21 cellular contexts compared by ENCODE assay signal in the genomic region with DNA sequence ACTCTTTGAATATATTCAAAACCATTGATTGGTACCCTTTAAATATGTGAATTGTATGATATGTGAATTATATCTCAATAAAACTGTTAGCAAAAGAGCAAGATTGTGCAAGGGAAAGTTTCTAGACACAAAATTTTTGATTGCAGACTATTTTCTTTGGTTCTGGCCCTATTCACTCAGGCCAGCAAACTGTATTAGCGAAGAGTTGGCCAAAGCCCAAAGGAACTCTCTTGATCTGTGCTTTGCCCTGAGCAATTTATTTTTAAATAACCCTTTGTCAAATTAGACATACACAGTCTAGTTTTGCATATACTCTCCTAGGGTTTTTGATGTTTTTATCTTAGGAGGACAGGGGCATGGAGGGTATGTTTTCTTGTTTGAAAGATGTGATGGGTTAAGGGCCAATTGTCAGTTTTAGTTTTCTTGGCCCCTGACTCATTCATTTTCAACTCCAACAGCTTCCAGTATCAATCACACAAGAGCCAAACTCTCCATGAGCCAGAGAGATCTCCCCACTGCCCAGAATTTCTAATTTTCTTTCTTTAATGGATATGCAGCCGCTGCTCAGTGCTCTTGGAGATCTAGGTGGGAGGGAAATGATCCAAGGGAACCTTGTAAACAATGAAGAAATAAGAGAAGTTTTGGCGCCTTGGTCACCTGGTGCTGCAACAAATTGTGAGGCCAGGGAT.
DNase-seq lines count a peak whose midpoint lies in the region; ATAC-seq, FAIRE-seq and TF ChIP-seq lines count a peak whose summit lies in the region.
"Had no signal": no experiment of that assay in that cellular context is flagged by ENCODE, and none has a peak within 500 bp of the region (broad histone marks: within the 10 kb centered on the region; RNA-seq: fewer than 3 reads in every experiment).

No MANE protein-coding gene starts in this region.

- no peak for FAIRE-seq in astrocyte (lab: Jason Lieb, UNC)

- H3K27me3 ChIP-seq in astrocyte (ENCODE audit: insufficient read depth, low read length): no peaks in the 10 kb centered on the region
- H3K27me3 ChIP-seq in right cardiac atrium (ENCODE audit: control insufficient read depth, insufficient read depth): no peaks in the 10 kb centered on the region
- H3K27me3 ChIP-seq: SJSA1 had no signal

- H3K9me3 ChIP-seq in astrocyte (ENCODE audit: insufficient read depth, low read depth, low read length) (no peaks in the 10 kb centered on the region), right cardiac atrium (ENCODE audit: control insufficient read depth, low read length) (no peaks in the 10 kb centered on the region)
- H3K9me3 ChIP-seq: Caco-2, SJSA1 had no signal

- no peak for TF ChIP-seq CTCF in astrocyte (IDR thresholded peaks at IDR 0.05; ENCODE audit: insufficient read depth, low read depth, low read length)

- H3K9me3 Mint-ChIP-seq in astrocyte (ENCODE audit: unreplicated experiment): no peaks in the 10 kb centered on the region
- H3K9me3 Mint-ChIP-seq: CD8-positive, alpha-beta T cell had no signal

- H3K4me1 ChIP-seq in astrocyte (ENCODE audit: insufficient read depth, low read length) (peaks cover 6% of the 10 kb centered on the region), right cardiac atrium (ENCODE audit: control insufficient read depth, insufficient read depth, low read length) (no peaks in the 10 kb centered on the region)

- no peak overlapping the region for H3K27ac ChIP-seq in astrocyte (ENCODE audit: low read depth, low read length)
- H3K27ac ChIP-seq in right cardiac atrium (ENCODE audit: low read length): no peak overlapping the region
- H3K27ac ChIP-seq: C4-2B, SJSA1 had no signal

- no peaks in the 10 kb centered on the region for H3K79me2 ChIP-seq in astrocyte (ENCODE audit: insufficient read depth, low read length)

- DNase-seq in NCI-H446 treated with DMSO at 0.1 percent for 48 hours (lab: John Stamatoyannopoulos, UW) (peak; percentile 12), astrocyte (ENCODE audit: low read depth) (no peak), right cardiac atrium (no peak), stromal cell of bone marrow (ENCODE audit: low read depth) (peak; percentile 20), DMS114 treated with DMSO at 0.1 percent for 48 hours (lab: John Stamatoyannopoulos, UW; ENCODE audit: unreplicated experiment) (no peak), GDM1 (lab: John Stamatoyannopoulos, UW) (no peak)
- DNase-seq: CD8-positive, alpha-beta T cell; DMS 273 treated with DMSO at 0.1 percent for 48 hours; DMS79 treated with DMSO at 0.1 percent for 48 hours; H7; Karpas-422; NCI-H1092 treated with DMSO at 0.1 percent for 48 hours; NCI-H1436; NCI-H187; NCI-H524 treated with DMSO at 0.1 percent for 48 hours; NCI-H774 had no signal

- H4K20me1 ChIP-seq in astrocyte (ENCODE audit: insufficient read depth, low read length): no peaks in the 10 kb centered on the region

- H3K27me3 Mint-ChIP-seq in astrocyte (ENCODE audit: low read depth, unreplicated experiment): no peaks in the 10 kb centered on the region
- H3K27me3 Mint-ChIP-seq: B cell had no signal

- no peaks in the 10 kb centered on the region for H3K36me3 ChIP-seq in astrocyte (ENCODE audit: insufficient read depth, low read length)
- H3K36me3 ChIP-seq: SJSA1 had no signal

- H2AFZ ChIP-seq in astrocyte (ENCODE audit: low read depth, low read length): no peak overlapping the region

- H3K27ac Mint-ChIP-seq in astrocyte (ENCODE audit: unreplicated experiment): peak overlapping the region; percentile 70
- H3K27ac Mint-ChIP-seq: B cell; CD8-positive, alpha-beta T cell had no signal

- H3K4me2 ChIP-seq in astrocyte (ENCODE audit: low read length): no peak overlapping the region

- no peak overlapping the region for H3K9ac ChIP-seq in astrocyte (ENCODE audit: low read length)

- H3K4me3 ChIP-seq in astrocyte (ENCODE audit: insufficient read depth, low read depth, low read length): no peak overlapping the region
- H3K4me3 ChIP-seq in right cardiac atrium (ENCODE audit: low read length): no peak overlapping the region
- H3K4me3 ChIP-seq: SJSA1 had no signal

- ATAC-seq in right cardiac atrium (peak; percentile 53 to 77), HG03378 (IDR thresholded peaks at IDR 0.05; ENCODE audit: unreplicated experiment) (no peak)
- ATAC-seq: CD8-positive, alpha-beta T cell had no signal

- intact Hi-C loops in right cardiac atrium (cut with DNase I): no loop called here

- H3K4me3 Mint-ChIP-seq in astrocyte (ENCODE audit: unreplicated experiment): no peak overlapping the region
- H3K4me3 Mint-ChIP-seq: B cell; CD8-positive, alpha-beta T cell had no signal

- H3K4me1 Mint-ChIP-seq in astrocyte (ENCODE audit: low read depth, unreplicated experiment): peaks cover 15% of the 10 kb centered on the region
- H3K4me1 Mint-ChIP-seq: B cell had no signal

- no peaks in the 10 kb centered on the region for H3K36me3 Mint-ChIP-seq in astrocyte (ENCODE audit: low read depth, unreplicated experiment)
- H3K36me3 Mint-ChIP-seq: CD8-positive, alpha-beta T cell had no signal

- 64% methylated on average over 3 of the region's 3 CpGs for WGBS in right cardiac atrium

Comparison
In these comparisons a context has a peak if more than half of its experiments do, and no peak if none do; other contexts are left out.
1. DNase-seq: peak in NCI-H446 treated with DMSO at 0.1 percent for 48 hours (single experiment) and stromal cell of bone marrow (single experiment); none in astrocyte (single experiment), right cardiac atrium (0 of 3), DMS114 treated with DMSO at 0.1 percent for 48 hours (single experiment) and GDM1 (single experiment).